8 cellular contexts compared by ENCODE assay signal in the genomic region with DNA sequence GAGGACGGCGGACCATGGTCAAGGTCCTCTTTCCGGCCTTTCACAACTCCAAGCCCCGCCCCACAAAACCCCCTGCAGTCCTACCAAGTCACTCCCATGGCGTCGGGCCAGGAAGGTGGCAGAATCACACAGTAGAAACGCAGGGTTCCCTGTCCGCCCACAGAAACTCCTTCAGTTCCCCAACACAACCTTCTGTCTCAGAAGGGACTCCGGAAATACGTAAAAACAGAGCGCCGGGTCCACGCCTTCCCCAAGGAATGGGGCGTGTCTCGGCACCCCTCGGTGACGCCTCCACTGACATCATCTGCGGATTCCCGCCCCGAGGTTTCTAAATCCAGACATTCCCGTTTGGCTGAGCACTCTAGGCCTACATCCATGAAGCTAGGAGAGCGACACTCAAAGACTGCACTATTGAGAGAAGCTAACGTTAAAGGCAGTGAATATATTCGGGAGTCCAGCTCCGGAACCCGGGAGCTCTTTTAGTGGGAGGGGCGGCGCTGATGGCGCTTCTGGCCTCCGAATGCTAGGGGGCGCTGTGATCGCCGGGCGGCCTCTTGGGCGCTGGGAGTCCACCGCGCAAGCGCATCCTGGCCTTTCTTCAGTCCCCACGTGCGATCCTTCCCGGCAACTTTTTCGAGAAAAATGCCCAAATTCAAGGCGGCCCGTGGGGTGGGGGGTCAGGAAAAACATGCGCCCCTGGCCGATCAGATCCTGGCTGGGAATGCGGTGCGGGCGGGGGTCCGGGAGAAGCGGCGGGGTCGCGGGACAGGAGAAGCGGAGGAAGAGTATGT. TPM values are rescaled to one million over a fixed set of nuclear protein-coding genes. Genes with fewer than 3 reads are reported as not detected.
DNase-seq lines count a peak whose midpoint lies in the region; ATAC-seq and TF ChIP-seq lines count a peak whose summit lies in the region.

A gene with protein sequence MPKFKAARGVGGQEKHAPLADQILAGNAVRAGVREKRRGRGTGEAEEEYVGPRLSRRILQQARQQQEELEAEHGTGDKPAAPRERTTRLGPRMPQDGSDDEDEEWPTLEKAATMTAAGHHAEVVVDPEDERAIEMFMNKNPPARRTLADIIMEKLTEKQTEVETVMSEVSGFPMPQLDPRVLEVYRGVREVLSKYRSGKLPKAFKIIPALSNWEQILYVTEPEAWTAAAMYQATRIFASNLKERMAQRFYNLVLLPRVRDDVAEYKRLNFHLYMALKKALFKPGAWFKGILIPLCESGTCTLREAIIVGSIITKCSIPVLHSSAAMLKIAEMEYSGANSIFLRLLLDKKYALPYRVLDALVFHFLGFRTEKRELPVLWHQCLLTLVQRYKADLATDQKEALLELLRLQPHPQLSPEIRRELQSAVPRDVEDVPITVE (plus strand): TSS at position 579 of the 791 bp plus-strand sequence. CDS start 64 bp downstream, at position 643.
A gene with protein sequence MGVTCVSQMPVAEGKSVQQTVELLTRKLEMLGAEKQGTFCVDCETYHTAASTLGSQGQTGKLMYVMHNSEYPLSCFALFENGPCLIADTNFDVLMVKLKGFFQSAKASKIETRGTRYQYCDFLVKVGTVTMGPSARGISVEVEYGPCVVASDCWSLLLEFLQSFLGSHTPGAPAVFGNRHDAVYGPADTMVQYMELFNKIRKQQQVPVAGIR (minus strand): TSS at position 219 of the 791 bp plus-strand sequence. CDS start 121 bp downstream, at position 98.

- H3K9ac ChIP-seq in colonic mucosa (ENCODE audit: low read depth in 2 of 2, low read length in 2 of 2), result peak within 1 kb of the TSS; percentile 71 to 92

- H3K4me3 ChIP-seq in colonic mucosa, result peak within 1 kb of the TSS; percentile 76

- peak; percentile 99 for TF ChIP-seq CTCF in colonic mucosa (IDR thresholded peaks at IDR 0.05)

- DNase-seq in C1 segment of cervical spinal cord (lab: John Stamatoyannopoulos, UW) (peak; percentile 71 to 99 (median 96)), GM19240 (ENCODE audit: insufficient read length, low spot score) (peak; percentile 90), NCI-H524 treated with DMSO at 0.1 percent for 48 hours (lab: John Stamatoyannopoulos, UW) (peak; percentile 59), colonic mucosa (peak; percentile 96), left colon (peak; percentile 92 to 94)
- peak; percentile 96 for DNase-seq in activated CD4-positive, alpha-beta T cell treated with anti-CD3 and anti-CD28 coated beads for 48 hours
- DNase-seq in stimulated activated CD4-positive, alpha-beta T cell treated with anti-CD3 and anti-CD28 coated beads, Interleukin-1b, Interleukin-23, amount 100 ng/mL, for 48 hours, result peak; percentile 93

- peak; percentile 90 for ATAC-seq in HG03460 (IDR thresholded peaks at IDR 0.05; ENCODE audit: unreplicated experiment)
- peak; percentile 98 for ATAC-seq in left colon

- peaks cover 4% of the 10 kb centered on the region for H3K4me1 ChIP-seq in colonic mucosa

- H3K27ac ChIP-seq in colonic mucosa, result peak within 1 kb of the TSS; percentile 93

- no peaks in the 10 kb centered on the region for H3K36me3 ChIP-seq in colonic mucosa

- H3K27me3 ChIP-seq in colonic mucosa, result no peaks in the 10 kb centered on the region

- intact Hi-C loops in colonic mucosa (cut with DNase I), result loop anchor here (5.0 kb wide), 2 partner anchors 121 to 134 kb away; partner anchors contain the start of gene TOMM6
- intact Hi-C loops in left colon (cut with DNase I, micrococcal nuclease), result loop anchor here in 1 of 2 donors (5.0 kb wide), 1 partner anchor 134 kb away; the partner anchor contains the start of gene TOMM6

- H3K9me3 ChIP-seq in colonic mucosa, result no peaks in the 10 kb centered on the region

RNA-seq across cellular contexts. Expression of the first gene that starts in this region (rescaled TPM):
- total RNA-seq in colonic mucosa, result 10 to 100 TPM; 10.4 to 16.4 TPM
- 10 to 100 TPM in 1 of 2 donors, 1 to 10 TPM in 1; 8.8 to 10.3 TPM for total RNA-seq in left colon

RNA-seq across cellular contexts. Expression of the second gene that starts in this region (rescaled TPM):
- total RNA-seq in colonic mucosa, result 10 to 100 TPM; 15.0 to 22.9 TPM
- 10 to 100 TPM; 18.5 to 18.8 TPM for total RNA-seq in left colon

Comparison
In these comparisons a context has a peak if more than half of its experiments do, and no peak if none do; other contexts are left out.
1. Peak in every context shown above with its lines: DNase-seq, ATAC-seq, H3K4me3 ChIP-seq and H3K27ac ChIP-seq.